In the genomic region with DNA sequence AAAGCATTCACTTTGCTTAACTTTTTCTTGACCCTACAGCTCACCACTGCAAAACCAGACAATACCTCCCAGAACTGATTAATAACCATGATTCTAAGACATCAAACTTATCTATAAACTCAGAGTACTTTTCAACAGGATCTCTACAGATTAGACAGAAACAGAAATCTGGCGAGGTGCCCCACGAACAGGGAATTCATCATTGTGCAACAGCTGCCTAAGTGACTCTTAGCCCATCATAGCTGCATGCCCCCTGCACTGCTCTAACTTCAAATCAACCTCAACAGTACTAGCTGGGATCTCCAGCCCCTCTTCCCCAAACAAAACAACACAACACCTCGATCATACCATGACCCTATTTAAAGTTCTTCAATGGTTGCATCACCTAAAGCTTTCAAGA, we compare ENCODE assay signal across 22 cellular contexts. TPM values are rescaled to one million over a fixed set of nuclear protein-coding genes. Genes with fewer than 3 reads are reported as not detected.
"Had no signal": no experiment of that assay in that cellular context is flagged by ENCODE, and none has a peak within 500 bp of the region (broad histone marks: within the 10 kb centered on the region; RNA-seq: fewer than 3 reads in every experiment).

No MANE protein-coding gene starts in this region.

- DNase-seq: activated CD8-positive, alpha-beta memory T cell treated with anti-CD3 and anti-CD28 coated beads, Interleukin-2, amount 50 U/mL, for 4 hours; activated CD8-positive, alpha-beta T cell treated with anti-CD3 and anti-CD28 coated beads, Interleukin-2, amount 10 ng/mL, durations not matched to agents 7 days and 5 days; activated gamma-delta T cell treated with Interleukin-2 at 50 U/mL for 16 hours; activated naive CD8-positive, alpha-beta T cell treated with anti-CD3 and anti-CD28 coated beads, Interleukin-2, amount 10 ng/mL, durations not matched to agents 7 days and 5 days; activated T-cell treated with anti-CD3 and anti-CD28 coated beads, Interleukin-2, amount 50 U/mL, for 48 hours; esophagus squamous epithelium; gastrocnemius medialis; heart right ventricle; mucosa of descending colon; naive thymus-derived CD8-positive, alpha-beta T cell; nucleus accumbens; posterior cingulate gyrus; retina; stimulated activated CD4-positive, alpha-beta T cell treated with anti-CD3 and anti-CD28 coated beads, Interleukin-15, amount 100 ng/mL, for 24 hours; stimulated activated CD4-positive, alpha-beta T cell treated with anti-CD3 and anti-CD28 coated beads, Interleukin-4, amount 100 ng/mL, for 1 hour; stimulated activated naive B cell treated with anti-CD40 and anti-IgM and Interleukin-4, amounts not matched to agents 10 μg/mL and 1 μg/mL and 100 μg/mL, for 72 hours; transverse colon; WERI-Rb-1 had no signal

- H3K4me1 Mint-ChIP-seq: activated naive CD8-positive, alpha-beta T cell treated with anti-CD3 and anti-CD28 coated beads, Interleukin-2, amount 10 ng/mL, durations not matched to agents 7 days and 5 days; memory B cell had no signal

- ATAC-seq: activated CD8-positive, alpha-beta T cell treated with anti-CD3 and anti-CD28 coated beads, Interleukin-2, amount 10 ng/mL, durations not matched to agents 7 days and 5 days; gastrocnemius medialis; mucosa of descending colon; naive thymus-derived CD8-positive, alpha-beta T cell; stimulated activated naive B cell treated with anti-CD40 and anti-IgM and Interleukin-4, amounts not matched to agents 10 μg/mL and 1 μg/mL and 100 μg/mL, for 72 hours had no signal

- H3K27me3 Mint-ChIP-seq: activated naive CD8-positive, alpha-beta T cell treated with anti-CD3 and anti-CD28 coated beads, Interleukin-2, amount 10 ng/mL, durations not matched to agents 7 days and 5 days; memory B cell; naive thymus-derived CD8-positive, alpha-beta T cell; stimulated activated naive B cell treated with anti-CD40 and anti-IgM and Interleukin-4, amounts not matched to agents 10 μg/mL and 1 μg/mL and 100 μg/mL, for 72 hours had no signal

- H3K27ac Mint-ChIP-seq: activated CD8-positive, alpha-beta T cell treated with anti-CD3 and anti-CD28 coated beads, Interleukin-2, amount 10 ng/mL, durations not matched to agents 7 days and 5 days; activated naive CD8-positive, alpha-beta T cell treated with anti-CD3 and anti-CD28 coated beads, Interleukin-2, amount 10 ng/mL, durations not matched to agents 7 days and 5 days; memory B cell; stimulated activated naive B cell treated with anti-CD40 and anti-IgM and Interleukin-4, amounts not matched to agents 10 μg/mL and 1 μg/mL and 100 μg/mL, for 72 hours had no signal

- H3K4me3 Mint-ChIP-seq: activated CD8-positive, alpha-beta T cell treated with anti-CD3 and anti-CD28 coated beads, Interleukin-2, amount 10 ng/mL, durations not matched to agents 7 days and 5 days; activated naive CD8-positive, alpha-beta T cell treated with anti-CD3 and anti-CD28 coated beads, Interleukin-2, amount 10 ng/mL, durations not matched to agents 7 days and 5 days; memory B cell; naive thymus-derived CD8-positive, alpha-beta T cell; stimulated activated naive B cell treated with anti-CD40 and anti-IgM and Interleukin-4, amounts not matched to agents 10 μg/mL and 1 μg/mL and 100 μg/mL, for 72 hours had no signal

- H3K4me3 ChIP-seq: esophagus squamous epithelium, gastrocnemius medialis, heart right ventricle, mucosa of descending colon, skin epidermis, transverse colon, vagina had no signal

- H3K9me3 Mint-ChIP-seq: activated naive CD8-positive, alpha-beta T cell treated with anti-CD3 and anti-CD28 coated beads, Interleukin-2, amount 10 ng/mL, durations not matched to agents 7 days and 5 days; memory B cell; naive thymus-derived CD8-positive, alpha-beta T cell; stimulated activated naive B cell treated with anti-CD40 and anti-IgM and Interleukin-4, amounts not matched to agents 10 μg/mL and 1 μg/mL and 100 μg/mL, for 72 hours had no signal

RNA-seq across cellular contexts. Expression of gene COL23A1, which starts 16.1 kb away (rescaled TPM):
- total RNA-seq: T-helper 1 cell treated with Interleukin-12 subunit alpha and Interleukin-12 subunit beta and Interleukin-4 antibody, amounts not matched to agents 30 ng/mL and 1 ng/mL, for 36 hours had no signal
